22 cellular contexts compared by ENCODE assay signal in genomic region chr9:130206579-130206978, GRCh38. TPM values are rescaled to one million over a fixed set of nuclear protein-coding genes. Genes with fewer than 3 reads are reported as not detected.
A peak's percentile ranks its signal among the peaks of the same experiment; 100 is the strongest.
DNase-seq lines count a peak whose midpoint lies in the region; ATAC-seq and TF ChIP-seq lines count a peak whose summit lies in the region.
"Had no signal": no experiment of that assay in that cellular context is flagged by ENCODE, and none has a peak within 500 bp of the region (broad histone marks: within the 10 kb centered on the region; RNA-seq: fewer than 3 reads in every experiment).

No MANE protein-coding gene starts in this region.

- H3K27me3 Mint-ChIP-seq in glutamatergic neuron (ENCODE audit: unreplicated experiment) (peaks cover 7% of the 10 kb centered on the region), progenitor cell of endocrine pancreas (no peaks in the 10 kb centered on the region)

- peaks cover 11% of the 10 kb centered on the region for H3K9me3 Mint-ChIP-seq in glutamatergic neuron (ENCODE audit: unreplicated experiment)
- H3K9me3 Mint-ChIP-seq in progenitor cell of endocrine pancreas (ENCODE audit: low read depth): no peaks in the 10 kb centered on the region
- H3K9me3 Mint-ChIP-seq: CD4-positive, alpha-beta T cell had no signal

- no peak for DNase-seq in caudate nucleus (lab: John Stamatoyannopoulos, UW)
- peak; percentile 16 for DNase-seq in glutamatergic neuron
- no peak for DNase-seq in progenitor cell of endocrine pancreas (ENCODE audit: low spot score, unreplicated experiment)
- no peak for DNase-seq in activated CD4-positive, alpha-beta T cell treated with anti-CD3 and anti-CD28 coated beads, Interleukin-2, amount 50 U/mL, for 48 hours
- DNase-seq in kidney tubule cell (ENCODE audit: low spot score): no peak
- DNase-seq: CD4-positive, alpha-beta T cell; DND-41; GOT3; Kasumi-1; NCI-H1694; NCI-H2081; NCI-H2171 treated with DMSO at 0.1 percent for 48 hours; NCI-H446; NCI-H526 treated with DMSO at 0.1 percent for 48 hours; OCI-M1 had no signal

- H3K36me3 Mint-ChIP-seq in glutamatergic neuron (ENCODE audit: unreplicated experiment) (no peaks in the 10 kb centered on the region), progenitor cell of endocrine pancreas (ENCODE audit: insufficient read depth) (no peaks in the 10 kb centered on the region)

- H3K27ac Mint-ChIP-seq in glutamatergic neuron (ENCODE audit: unreplicated experiment) (peak overlapping the region; percentile 38), progenitor cell of endocrine pancreas (no peak overlapping the region)
- H3K27ac Mint-ChIP-seq: CD4-positive, alpha-beta T cell had no signal

- TF ChIP-seq CTCF in glutamatergic neuron (IDR thresholded peaks at IDR 0.05; ENCODE audit: partially characterized antibody, unreplicated experiment) (no peak), progenitor cell of endocrine pancreas (IDR thresholded peaks at IDR 0.05; ENCODE audit: unreplicated experiment) (no peak)

- peak overlapping the region; percentile 44 for H3K27ac ChIP-seq in caudate nucleus (ENCODE audit: low read depth, low read length)
- peak overlapping the region; percentile 12 for H3K27ac ChIP-seq in temporal lobe (ENCODE audit: low read depth, low read length)
- H3K27ac ChIP-seq: BLaER1, SJSA1 had no signal

- no peak for ATAC-seq in GM21447 (IDR thresholded peaks at IDR 0.05; ENCODE audit: unreplicated experiment)
- ATAC-seq: GM12878, Right ventricle myocardium inferior had no signal

- H3K4me3 Mint-ChIP-seq in glutamatergic neuron (ENCODE audit: unreplicated experiment): no peak overlapping the region
- H3K4me3 Mint-ChIP-seq in progenitor cell of endocrine pancreas (ENCODE audit: low read depth): no peak overlapping the region
- H3K4me3 Mint-ChIP-seq: CD4-positive, alpha-beta T cell had no signal

- peaks cover 21% of the 10 kb centered on the region for H3K4me1 Mint-ChIP-seq in glutamatergic neuron (ENCODE audit: low read depth, unreplicated experiment)
- peaks cover 18% of the 10 kb centered on the region for H3K4me1 Mint-ChIP-seq in progenitor cell of endocrine pancreas (ENCODE audit: low read depth)

RNA-seq across cellular contexts. Expression of gene NCS1, which starts 34.4 kb away (rescaled TPM):
- total RNA-seq in glutamatergic neuron (ENCODE audit: unreplicated experiment): 312 TPM
- 138 TPM for total RNA-seq in temporal lobe
- total RNA-seq in progenitor cell of endocrine pancreas: 29.0 and 33.4 TPM in 2 replicates

RNA-seq across cellular contexts. Expression of gene HMCN2, which starts 59.0 kb away (rescaled TPM):
- total RNA-seq in glutamatergic neuron (ENCODE audit: unreplicated experiment) (9.3 TPM), temporal lobe (under 0.01 TPM), progenitor cell of endocrine pancreas (0.26 and 0.31 TPM in 2 replicates)
- total RNA-seq: CD4-positive, alpha-beta T cell; GM12878; MCF 10A had no signal
